In the genomic region with DNA sequence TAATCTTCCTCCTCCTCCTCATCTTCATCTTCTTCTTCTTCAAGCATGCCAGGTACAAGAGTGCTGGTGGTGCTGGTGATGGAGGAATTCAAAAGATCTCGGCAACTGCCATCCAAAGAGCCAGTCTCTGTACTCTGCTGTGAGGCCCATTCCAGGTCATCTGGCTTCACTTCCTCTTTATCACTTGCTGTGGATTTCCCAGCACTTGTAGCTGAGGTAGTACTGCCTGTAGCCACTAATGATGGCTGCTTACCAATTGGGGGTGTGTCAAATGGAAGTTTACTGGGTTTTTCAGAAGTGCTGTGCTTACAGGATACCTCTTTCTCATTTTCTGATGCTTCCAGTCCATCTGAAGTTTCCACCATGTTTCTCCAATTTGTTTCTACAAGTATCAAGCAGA, we compare ENCODE assay signal across 11 cellular contexts. TPM values are rescaled to one million over a fixed set of nuclear protein-coding genes. Genes with fewer than 3 reads are reported as not detected.
DNase-seq lines count a peak whose midpoint lies in the region; ATAC-seq and TF ChIP-seq lines count a peak whose summit lies in the region.
"Had no signal": no experiment of that assay in that cellular context is flagged by ENCODE, and none has a peak within 500 bp of the region (broad histone marks: within the 10 kb centered on the region; RNA-seq: fewer than 3 reads in every experiment).

No MANE protein-coding gene starts in this region.

- H4K20me1 ChIP-seq in hepatocyte (ENCODE audit: insufficient read depth, poor library complexity, severe bottlenecking), result no peaks in the 10 kb centered on the region

- intact Hi-C loops in activated T-helper 1 cell treated with anti-CD3 and anti-CD28 coated beads, Interleukin-12 subunit alpha, Interleukin-12 subunit beta, Interleukin-2, Interleukin-4 antibody, amounts not matched to agents 30 ng/mL and 10 ng/mL and 1 ng/mL, durations not matched to agents 14 hours and 24 hours and 36 hours (cut with micrococcal nuclease), result no loop called here

- H3K4me3 Mint-ChIP-seq in activated T-helper 1 cell treated with anti-CD3 and anti-CD28 coated beads, Interleukin-12 subunit alpha, Interleukin-12 subunit beta, Interleukin-2, Interleukin-4 antibody, amounts not matched to agents 30 ng/mL and 10 ng/mL and 1 ng/mL, durations not matched to agents 14 hours and 24 hours and 36 hours, result no peak overlapping the region

- H2AFZ ChIP-seq in hepatocyte, result no peak overlapping the region

- H3K4me1 ChIP-seq in hepatocyte (ENCODE audit: insufficient read depth), result no peaks in the 10 kb centered on the region

- H3K27me3 Mint-ChIP-seq in activated T-helper 1 cell treated with anti-CD3 and anti-CD28 coated beads, Interleukin-12 subunit alpha, Interleukin-12 subunit beta, Interleukin-2, Interleukin-4 antibody, amounts not matched to agents 30 ng/mL and 10 ng/mL and 1 ng/mL, durations not matched to agents 14 hours and 24 hours and 36 hours (ENCODE audit: insufficient read depth), result no peaks in the 10 kb centered on the region

- H3K27me3 ChIP-seq in hepatocyte, result no peaks in the 10 kb centered on the region
- H3K27me3 ChIP-seq: BLaER1 treated with 17β-estradiol and CSF1 and Interleukin-3, amounts not matched to agents 10 nM and 100 nM had no signal

- DNase-seq in GM13976 (ENCODE audit: low spot score), result peak; percentile 52
- DNase-seq in activated T-helper 1 cell treated with anti-CD3 and anti-CD28 coated beads, Interleukin-12 subunit alpha, Interleukin-12 subunit beta, Interleukin-2, Interleukin-4 antibody, amounts not matched to agents 30 ng/mL and 10 ng/mL and 1 ng/mL, durations not matched to agents 14 hours and 24 hours and 36 hours (ENCODE audit: low spot score), result no peak
- no peak for DNase-seq in activated CD4-positive, alpha-beta T cell treated with anti-CD3 and anti-CD28 coated beads, Interleukin-2, amount 50 U/mL, for 4 hours
- DNase-seq in hepatocyte (ENCODE audit: low spot score), result no peak
- DNase-seq in DMS153 (lab: John Stamatoyannopoulos, UW), result no peak
- DNase-seq in stimulated activated CD4-positive, alpha-beta T cell treated with anti-CD3 and anti-CD28 coated beads, Interleukin-12 subunit alpha, Interleukin-12 subunit beta, amount 100 ng/mL, for 4 hours, result no peak

- ATAC-seq in GM21515 (IDR thresholded peaks at IDR 0.05; ENCODE audit: unreplicated experiment) (peak; percentile 89), HG03442 (IDR thresholded peaks at IDR 0.05; ENCODE audit: unreplicated experiment) (peak; percentile 98)

- H3K4me1 Mint-ChIP-seq in activated T-helper 1 cell treated with anti-CD3 and anti-CD28 coated beads, Interleukin-12 subunit alpha, Interleukin-12 subunit beta, Interleukin-2, Interleukin-4 antibody, amounts not matched to agents 30 ng/mL and 10 ng/mL and 1 ng/mL, durations not matched to agents 14 hours and 24 hours and 36 hours (ENCODE audit: low read depth), result no peaks in the 10 kb centered on the region

- no peaks in the 10 kb centered on the region for H3K36me3 ChIP-seq in hepatocyte (replicated peaks; ENCODE audit: insufficient read depth, low read depth)

- peaks cover 52% of the 10 kb centered on the region for H3K36me3 Mint-ChIP-seq in activated T-helper 1 cell treated with anti-CD3 and anti-CD28 coated beads, Interleukin-12 subunit alpha, Interleukin-12 subunit beta, Interleukin-2, Interleukin-4 antibody, amounts not matched to agents 30 ng/mL and 10 ng/mL and 1 ng/mL, durations not matched to agents 14 hours and 24 hours and 36 hours (ENCODE audit: low read depth)

- H3K4me2 ChIP-seq in hepatocyte, result no peak overlapping the region
- H3K4me2 ChIP-seq: BLaER1 treated with 17β-estradiol and CSF1 and Interleukin-3, amounts not matched to agents 10 nM and 100 nM had no signal

- peak overlapping the region; percentile 63 for H3K27ac Mint-ChIP-seq in activated T-helper 1 cell treated with anti-CD3 and anti-CD28 coated beads, Interleukin-12 subunit alpha, Interleukin-12 subunit beta, Interleukin-2, Interleukin-4 antibody, amounts not matched to agents 30 ng/mL and 10 ng/mL and 1 ng/mL, durations not matched to agents 14 hours and 24 hours and 36 hours

- H3K27ac ChIP-seq in hepatocyte, result no peak overlapping the region
- H3K27ac ChIP-seq: BLaER1 treated with 17β-estradiol and CSF1 and Interleukin-3, amounts not matched to agents 10 nM and 100 nM; skin epidermis had no signal

- no peaks in the 10 kb centered on the region for H3K79me2 ChIP-seq in hepatocyte

- H3K9me2 ChIP-seq in hepatocyte (replicated peaks; ENCODE audit: insufficient read depth), result no peaks in the 10 kb centered on the region

- no peak overlapping the region for H3K4me3 ChIP-seq in hepatocyte
- H3K4me3 ChIP-seq: BLaER1 treated with 17β-estradiol and CSF1 and Interleukin-3, amounts not matched to agents 10 nM and 100 nM; lung; skin epidermis had no signal

- in situ Hi-C loops in GM13976 (cut with MboI; ENCODE audit: low sequenced_read_pairs, unreplicated experiment), result no loop called here

- H3K9me3 ChIP-seq in hepatocyte (ENCODE audit: low read depth), result no peaks in the 10 kb centered on the region
- H3K9me3 ChIP-seq: BLaER1 treated with 17β-estradiol and CSF1 and Interleukin-3, amounts not matched to agents 10 nM and 100 nM had no signal

- no peaks in the 10 kb centered on the region for H3K9me3 Mint-ChIP-seq in activated T-helper 1 cell treated with anti-CD3 and anti-CD28 coated beads, Interleukin-12 subunit alpha, Interleukin-12 subunit beta, Interleukin-2, Interleukin-4 antibody, amounts not matched to agents 30 ng/mL and 10 ng/mL and 1 ng/mL, durations not matched to agents 14 hours and 24 hours and 36 hours

- TF ChIP-seq CTCF in GM13976 (IDR thresholded peaks at IDR 0.05; ENCODE audit: borderline replicate concordance, control extremely low read depth, extremely low read depth, insufficient read depth, missing control alignments) (no peak), hepatocyte (IDR thresholded peaks at IDR 0.05; ENCODE audit: poor library complexity) (no peak)

- WGBS in hepatocyte (ENCODE audit: low lambda C conversion rate, missing lambda C conversion rate), result 100% methylated on average over 1 of the region's 1 CpG

RNA-seq across cellular contexts. Expression of a gene that starts 28.8 kb away (rescaled TPM):
- total RNA-seq in activated T-helper 1 cell treated with anti-CD3 and anti-CD28 coated beads, Interleukin-12 subunit alpha, Interleukin-12 subunit beta, Interleukin-2, Interleukin-4 antibody, amounts not matched to agents 30 ng/mL and 10 ng/mL and 1 ng/mL, durations not matched to agents 14 hours and 24 hours and 36 hours, result 25.7 and 26.4 TPM in 2 replicates
- total RNA-seq in hepatocyte, result 1.00 and 1.2 TPM in 2 replicates
- 0.75 and 0.91 TPM in 2 replicates for polyA plus RNA-seq in hepatocyte

RNA-seq across cellular contexts. Expression of a gene that starts 53.7 kb away (rescaled TPM):
- total RNA-seq in activated T-helper 1 cell treated with anti-CD3 and anti-CD28 coated beads, Interleukin-12 subunit alpha, Interleukin-12 subunit beta, Interleukin-2, Interleukin-4 antibody, amounts not matched to agents 30 ng/mL and 10 ng/mL and 1 ng/mL, durations not matched to agents 14 hours and 24 hours and 36 hours, result 38.0 and 44.8 TPM in 2 replicates
- total RNA-seq in hepatocyte, result 34.0 and 41.7 TPM in 2 replicates
- polyA plus RNA-seq in hepatocyte, result 12.0 and 18.4 TPM in 2 replicates

Comparison
In these comparisons a context has a peak if more than half of its experiments do, and no peak if none do; other contexts are left out.
1. RNA of a gene that starts 28.8 kb away (total RNA-seq): 25.7 to 26.4 TPM in activated T-helper 1 cell treated with anti-CD3 and anti-CD28 coated beads, Interleukin-12 subunit alpha, Interleukin-12 subunit beta, Interleukin-2, Interleukin-4 antibody, amounts not matched to agents 30 ng/mL and 10 ng/mL and 1 ng/mL, durations not matched to agents 14 hours and 24 hours and 36 hours; 1.00 to 1.2 TPM in hepatocyte; every median in the first group is over 10 times any median in the second.